1 cellular context compared by ENCODE assay signal in genomic region chr1:156740679-156741612, GRCh38.
TF ChIP-seq lines count a peak whose summit lies in the region.

MRPL24 (minus strand) TSS chr1:156741088; CDS start chr1:156738704, 2,384 bp downstream.

TF ChIP-seq in SK-N-SH, 30 proteins besides CTCF, POLR2A, EP300 and RAD21 (continued from another document):
- TF ChIP-seq PBX3 (IDR thresholded peaks at IDR 0.05): peak; percentile 59
- TF ChIP-seq FOSL2 (IDR thresholded peaks at IDR 0.05; ENCODE audit: borderline replicate concordance, low read depth): 0 out of 2 replicates have a peak, but pooled peaks have one; percentile 5
- TF ChIP-seq USF1 (IDR thresholded peaks at IDR 0.05; ENCODE audit: borderline replicate concordance, low read depth): no peak; the same call in 1 of the 2 replicates
- TF ChIP-seq JUND (IDR thresholded peaks at IDR 0.05): 0 out of 2 replicates have a peak, but pooled peaks have one; percentile 11
- TF ChIP-seq REST (IDR thresholded peaks at IDR 0.05; ENCODE audit: low read depth, low read length): no peak
- no peak for TF ChIP-seq FOXM1 (IDR thresholded peaks at IDR 0.05; ENCODE audit: low read depth)
- no peak for TF ChIP-seq MEF2A (IDR thresholded peaks at IDR 0.05; ENCODE audit: borderline replicate concordance, low read depth)
- TF ChIP-seq NRF1 (IDR thresholded peaks at IDR 0.05; ENCODE audit: low read depth, low read length): peak; percentile 98
- TF ChIP-seq TAF1 (IDR thresholded peaks at IDR 0.05; ENCODE audit: borderline replicate concordance, low read depth, low read length): peak; percentile 67
TF ChIP-seq in SK-N-SH: peak in this region for 20.
